ENCODE assay signal across 16 cellular contexts in the genomic region with DNA sequence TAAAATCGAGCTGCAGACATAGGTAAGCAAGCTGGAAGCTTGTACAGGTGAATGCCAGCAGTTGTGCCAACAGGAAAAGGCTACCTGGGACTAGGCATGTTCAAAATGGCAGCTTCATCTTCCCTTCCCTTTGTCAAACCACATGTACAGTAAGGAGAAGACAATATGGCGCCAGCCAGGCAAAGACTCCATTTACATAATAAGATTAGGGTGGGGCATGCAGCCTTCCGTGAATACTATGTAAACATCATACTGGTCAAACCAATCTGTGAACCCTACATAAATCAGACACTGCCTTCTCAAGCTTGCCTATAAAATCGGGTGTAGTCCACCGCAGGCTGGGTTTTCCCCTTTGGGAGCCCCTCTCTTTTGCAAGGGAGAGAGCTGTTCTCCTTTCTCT. TPM values are rescaled to one million over a fixed set of nuclear protein-coding genes. Genes with fewer than 3 reads are reported as not detected.
DNase-seq lines count a peak whose midpoint lies in the region; ATAC-seq and TF ChIP-seq lines count a peak whose summit lies in the region.
"Had no signal": no experiment of that assay in that cellular context is flagged by ENCODE, and none has a peak within 500 bp of the region (broad histone marks: within the 10 kb centered on the region; RNA-seq: fewer than 3 reads in every experiment).

No MANE protein-coding gene starts in this region.

- H3K36me3 ChIP-seq in HAP-1 (replicated peaks) (no peaks in the 10 kb centered on the region), hepatocyte (replicated peaks; ENCODE audit: insufficient read depth, low read depth) (no peaks in the 10 kb centered on the region)
- H3K36me3 ChIP-seq: SJCRH30 had no signal

- 64% methylated on average over 5 of the region's 5 CpGs for WGBS in hepatocyte (ENCODE audit: low lambda C conversion rate, missing lambda C conversion rate)

- peak overlapping the region; percentile 33 for H3K27ac ChIP-seq in hepatocyte
- H3K27ac ChIP-seq: GM23248, SJCRH30 had no signal

- H3K79me2 ChIP-seq in hepatocyte, result no peaks in the 10 kb centered on the region

- TF ChIP-seq CTCF in hepatocyte (IDR thresholded peaks at IDR 0.05; ENCODE audit: poor library complexity), result no peak

- H4K20me1 ChIP-seq in hepatocyte (ENCODE audit: insufficient read depth, poor library complexity, severe bottlenecking), result no peaks in the 10 kb centered on the region

- H3K27me3 ChIP-seq in HAP-1 (ENCODE audit: low read depth) (no peaks in the 10 kb centered on the region), hepatocyte (no peaks in the 10 kb centered on the region)
- H3K27me3 ChIP-seq: SJCRH30 had no signal

- in situ Hi-C loops in HAP-1 (cut with MboI; ENCODE audit: low sequenced_read_pairs), result no loop called here

- peak; percentile 78 to 89 for DNase-seq in HAP-1 (ENCODE audit: low spot score in 2 of 2)
- DNase-seq in NCI-H526 (lab: John Stamatoyannopoulos, UW), result peak; percentile 73 to 75
- DNase-seq in NOMO-1 treated with dmso at 0.1 percent for 144 hours (lab: John Stamatoyannopoulos, UW; ENCODE audit: unreplicated experiment), result peak; percentile 35
- no peak for DNase-seq in hepatocyte (ENCODE audit: low spot score)
- DNase-seq in kidney glomerular epithelial cell (lab: John Stamatoyannopoulos, UW), result no peak
- DNase-seq in activated T-cell treated with anti-CD3 and anti-CD28 coated beads, Interleukin-2, amount 50 U/mL, for 1 hour, result no peak
- DNase-seq: COR-L47, DMS 273 treated with DMSO at 0.1 percent for 48 hours, DND-41, GM23248, NCI-H1417, NCI-H1930, NCI-H2171, SJCRH30 had no signal

- no peak overlapping the region for H3K4me3 ChIP-seq in HAP-1
- no peak overlapping the region for H3K4me3 ChIP-seq in hepatocyte
- H3K4me3 ChIP-seq: GM23248, SJCRH30 had no signal

- H3K4me1 ChIP-seq in HAP-1 (peaks cover 23% of the 10 kb centered on the region), hepatocyte (ENCODE audit: insufficient read depth) (peaks cover 21% of the 10 kb centered on the region)

- no peak for ATAC-seq in GM21717 (IDR thresholded peaks at IDR 0.05; ENCODE audit: unreplicated experiment)
- no peak for ATAC-seq in SK-N-SH treated with all-trans-retinoic acid at 6 μM for 48 hours

- H3K9me2 ChIP-seq in hepatocyte (replicated peaks; ENCODE audit: insufficient read depth), result no peaks in the 10 kb centered on the region

- H3K4me2 ChIP-seq in hepatocyte, result no peak overlapping the region

- H3K9me3 ChIP-seq in HAP-1 (no peaks in the 10 kb centered on the region), hepatocyte (ENCODE audit: low read depth) (no peaks in the 10 kb centered on the region)

- no peak overlapping the region for H2AFZ ChIP-seq in hepatocyte
- H2AFZ ChIP-seq: GM23248 had no signal

TF ChIP-seq in SK-N-SH treated with all-trans-retinoic acid at 6 μM for 48 hours, 23 proteins besides CTCF, POLR2A, EP300 and RAD21:
- TF ChIP-seq ZFP3 (CRISPR knock-in tag; IDR thresholded peaks at IDR 0.05) (no peak), GLIS3 (CRISPR knock-in tag; IDR thresholded peaks at IDR 0.05) (no peak), ZFP30 (CRISPR knock-in tag; IDR thresholded peaks at IDR 0.05) (no peak), TCF4 (CRISPR knock-in tag; IDR thresholded peaks at IDR 0.05; ENCODE audit: borderline replicate concordance) (no peak), ZC3H10 (CRISPR knock-in tag; IDR thresholded peaks at IDR 0.05) (no peak), BACH2 (CRISPR knock-in tag; IDR thresholded peaks at IDR 0.05; ENCODE audit: borderline replicate concordance) (no peak), ZNF8 (CRISPR knock-in tag; IDR thresholded peaks at IDR 0.05) (no peak), ARNTL (CRISPR knock-in tag; IDR thresholded peaks at IDR 0.05; ENCODE audit: borderline replicate concordance, low read depth) (no peak), RARB (CRISPR knock-in tag; IDR thresholded peaks at IDR 0.05) (no peak), ZNF70 (CRISPR knock-in tag; IDR thresholded peaks at IDR 0.05) (no peak), POU6F1 (CRISPR knock-in tag; IDR thresholded peaks at IDR 0.05; ENCODE audit: borderline replicate concordance, low read depth) (no peak), TOX (CRISPR knock-in tag; IDR thresholded peaks at IDR 0.05; ENCODE audit: borderline replicate concordance) (no peak), PATZ1 (CRISPR knock-in tag; IDR thresholded peaks at IDR 0.05; ENCODE audit: borderline replicate concordance) (no peak)
- TF ChIP-seq, protein P1, sequence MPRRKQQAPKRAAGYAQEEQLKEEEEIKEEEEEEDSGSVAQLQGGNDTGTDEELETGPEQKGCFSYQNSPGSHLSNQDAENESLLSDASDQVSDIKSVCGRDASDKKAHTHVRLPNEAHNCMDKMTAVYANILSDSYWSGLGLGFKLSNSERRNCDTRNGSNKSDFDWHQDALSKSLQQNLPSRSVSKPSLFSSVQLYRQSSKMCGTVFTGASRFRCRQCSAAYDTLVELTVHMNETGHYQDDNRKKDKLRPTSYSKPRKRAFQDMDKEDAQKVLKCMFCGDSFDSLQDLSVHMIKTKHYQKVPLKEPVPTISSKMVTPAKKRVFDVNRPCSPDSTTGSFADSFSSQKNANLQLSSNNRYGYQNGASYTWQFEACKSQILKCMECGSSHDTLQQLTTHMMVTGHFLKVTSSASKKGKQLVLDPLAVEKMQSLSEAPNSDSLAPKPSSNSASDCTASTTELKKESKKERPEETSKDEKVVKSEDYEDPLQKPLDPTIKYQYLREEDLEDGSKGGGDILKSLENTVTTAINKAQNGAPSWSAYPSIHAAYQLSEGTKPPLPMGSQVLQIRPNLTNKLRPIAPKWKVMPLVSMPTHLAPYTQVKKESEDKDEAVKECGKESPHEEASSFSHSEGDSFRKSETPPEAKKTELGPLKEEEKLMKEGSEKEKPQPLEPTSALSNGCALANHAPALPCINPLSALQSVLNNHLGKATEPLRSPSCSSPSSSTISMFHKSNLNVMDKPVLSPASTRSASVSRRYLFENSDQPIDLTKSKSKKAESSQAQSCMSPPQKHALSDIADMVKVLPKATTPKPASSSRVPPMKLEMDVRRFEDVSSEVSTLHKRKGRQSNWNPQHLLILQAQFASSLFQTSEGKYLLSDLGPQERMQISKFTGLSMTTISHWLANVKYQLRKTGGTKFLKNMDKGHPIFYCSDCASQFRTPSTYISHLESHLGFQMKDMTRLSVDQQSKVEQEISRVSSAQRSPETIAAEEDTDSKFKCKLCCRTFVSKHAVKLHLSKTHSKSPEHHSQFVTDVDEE (CRISPR knock-in tag; IDR thresholded peaks at IDR 0.05), result no peak
- TF ChIP-seq, protein P2, sequence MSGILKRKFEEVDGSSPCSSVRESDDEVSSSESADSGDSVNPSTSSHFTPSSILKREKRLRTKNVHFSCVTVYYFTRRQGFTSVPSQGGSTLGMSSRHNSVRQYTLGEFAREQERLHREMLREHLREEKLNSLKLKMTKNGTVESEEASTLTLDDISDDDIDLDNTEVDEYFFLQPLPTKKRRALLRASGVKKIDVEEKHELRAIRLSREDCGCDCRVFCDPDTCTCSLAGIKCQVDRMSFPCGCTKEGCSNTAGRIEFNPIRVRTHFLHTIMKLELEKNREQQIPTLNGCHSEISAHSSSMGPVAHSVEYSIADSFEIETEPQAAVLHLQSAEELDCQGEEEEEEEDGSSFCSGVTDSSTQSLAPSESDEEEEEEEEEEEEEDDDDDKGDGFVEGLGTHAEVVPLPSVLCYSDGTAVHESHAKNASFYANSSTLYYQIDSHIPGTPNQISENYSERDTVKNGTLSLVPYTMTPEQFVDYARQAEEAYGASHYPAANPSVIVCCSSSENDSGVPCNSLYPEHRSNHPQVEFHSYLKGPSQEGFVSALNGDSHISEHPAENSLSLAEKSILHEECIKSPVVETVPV (CRISPR knock-in tag; IDR thresholded peaks at IDR 0.05), result no peak

RNA-seq across cellular contexts. Expression of gene ATF3, which starts 24.6 kb away (rescaled TPM):
- 128 TPM in 2 replicates for total RNA-seq in hepatocyte
- polyA plus RNA-seq in hepatocyte, result 129 and 178 TPM in 2 replicates

Comparison
In these comparisons a context has a peak if more than half of its experiments do, and no peak if none do; other contexts are left out.
1. DNase-seq: peak in HAP-1 (2 of 2), NCI-H526 (2 of 2) and NOMO-1 treated with dmso at 0.1 percent for 144 hours (single experiment); none in hepatocyte (single experiment), kidney glomerular epithelial cell (single experiment) and activated T-cell treated with anti-CD3 and anti-CD28 coated beads, Interleukin-2, amount 50 U/mL, for 1 hour (single experiment).